ENCODE assay signal across 36 cellular contexts in the genomic region with DNA sequence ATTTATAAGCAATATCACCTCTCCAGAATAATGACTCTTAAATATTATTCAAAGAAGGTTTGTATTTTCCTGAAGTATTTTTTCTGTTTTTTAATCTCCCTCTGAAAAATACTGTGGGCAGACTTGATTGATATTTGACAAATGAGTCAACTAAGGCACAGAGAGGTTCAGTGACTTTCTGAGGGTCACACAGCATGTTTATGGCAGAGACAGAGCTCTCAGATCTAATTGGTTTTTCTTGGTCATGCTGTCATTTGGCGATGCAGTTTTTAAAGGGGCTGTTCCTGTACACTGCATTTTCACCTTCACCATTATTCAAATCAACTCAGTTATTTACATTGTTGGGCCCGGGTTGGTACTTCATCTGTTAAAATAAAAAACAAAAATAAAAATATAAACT.
"Had no signal": no experiment of that assay in that cellular context is flagged by ENCODE, and none has a peak within 500 bp of the region (broad histone marks: within the 10 kb centered on the region; RNA-seq: fewer than 3 reads in every experiment).

No MANE protein-coding gene starts in this region.

- H3K27me3 ChIP-seq: MG63 had no signal

- DNase-seq: Karpas-422, Kasumi-1, MG63, MM.1S, MV-4-11, NCI-H1048, NCI-H1092, NCI-H1092 treated with DMSO at 0.1 percent for 48 hours, NCI-H1105, NCI-H1105 treated with DMSO at 0.1 percent for 48 hours, NCI-H1417, NCI-H1417 treated with DMSO at 0.1 percent for 48 hours, NCI-H1436, NCI-H1436 treated with DMSO at 0.1 percent for 48 hours, NCI-H146, NCI-H1694, NCI-H1694 treated with DMSO at 0.1 percent for 48 hours, NCI-H187, NCI-H187 treated with DMSO at 0.1 percent for 48 hours, NCI-H1930, NCI-H2029, NCI-H2029 treated with DMSO at 0.1 percent for 48 hours, NCI-H2081, NCI-H2081 treated with DMSO at 0.1 percent for 48 hours, NCI-H2107, NCI-H2171, NCI-H2171 treated with DMSO at 0.1 percent for 48 hours, NCI-H2227 treated with DMSO at 0.1 percent for 48 hours, NCI-H226, NCI-H345, NCI-H446, NCI-H446 treated with DMSO at 0.1 percent for 48 hours, NCI-H510A, NCI-H510A treated with DMSO at 0.1 percent for 48 hours, NCI-H524, NCI-H524 treated with DMSO at 0.1 percent for 48 hours had no signal

- H3K9me3 ChIP-seq: MG63 had no signal

- H3K4me3 ChIP-seq: MG63 had no signal

- H3K36me3 ChIP-seq: MG63 had no signal
